1 cellular context compared by ENCODE assay signal in the genomic region with DNA sequence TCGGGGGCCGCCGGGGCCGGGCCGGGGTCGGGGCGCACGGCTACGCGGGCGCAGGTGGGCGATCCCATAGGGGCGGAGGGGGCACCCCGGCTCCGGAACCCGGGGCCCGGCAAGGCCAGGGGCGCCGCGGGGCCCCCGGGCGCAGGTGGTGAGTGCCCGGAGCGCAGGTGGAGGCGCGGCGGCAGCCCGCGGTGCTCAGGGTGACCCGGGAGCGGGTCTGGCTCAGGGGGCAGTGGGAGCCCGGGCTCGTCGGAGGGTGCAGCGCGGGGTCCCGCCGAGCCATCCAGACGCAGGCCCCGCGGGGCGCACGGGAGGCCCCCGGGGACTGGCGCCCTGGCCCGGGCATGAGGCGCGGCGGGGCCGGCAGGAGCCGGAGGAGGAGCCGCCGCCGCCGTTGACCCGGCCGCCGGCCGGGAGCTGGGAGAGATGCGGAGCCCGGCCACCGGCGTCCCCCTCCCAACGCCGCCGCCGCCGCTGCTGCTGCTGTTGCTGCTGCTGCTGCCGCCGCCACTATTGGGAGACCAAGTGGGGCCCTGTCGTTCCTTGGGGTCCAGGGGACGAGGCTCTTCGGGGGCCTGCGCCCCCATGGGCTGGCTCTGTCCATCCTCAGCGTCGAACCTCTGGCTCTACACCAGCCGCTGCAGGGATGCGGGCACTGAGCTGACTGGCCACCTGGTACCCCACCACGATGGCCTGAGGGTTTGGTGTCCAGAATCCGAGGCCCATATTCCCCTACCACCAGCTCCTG.
TF ChIP-seq lines count a peak whose summit lies in the region.

No MANE protein-coding gene starts in this region.

TF ChIP-seq in GM12878, 131 proteins besides CTCF, POLR2A, EP300 and RAD21:
- no peak for TF ChIP-seq PML (IDR thresholded peaks at IDR 0.05; ENCODE audit: low read length)
- TF ChIP-seq, protein P1, sequence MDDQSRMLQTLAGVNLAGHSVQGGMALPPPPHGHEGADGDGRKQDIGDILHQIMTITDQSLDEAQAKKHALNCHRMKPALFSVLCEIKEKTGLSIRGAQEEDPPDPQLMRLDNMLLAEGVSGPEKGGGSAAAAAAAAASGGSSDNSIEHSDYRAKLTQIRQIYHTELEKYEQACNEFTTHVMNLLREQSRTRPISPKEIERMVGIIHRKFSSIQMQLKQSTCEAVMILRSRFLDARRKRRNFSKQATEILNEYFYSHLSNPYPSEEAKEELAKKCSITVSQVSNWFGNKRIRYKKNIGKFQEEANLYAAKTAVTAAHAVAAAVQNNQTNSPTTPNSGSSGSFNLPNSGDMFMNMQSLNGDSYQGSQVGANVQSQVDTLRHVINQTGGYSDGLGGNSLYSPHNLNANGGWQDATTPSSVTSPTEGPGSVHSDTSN (IDR thresholded peaks at IDR 0.05; ENCODE audit: insufficient replicate concordance, low read depth, low read length) = no peak
- TF ChIP-seq SUPT20H (IDR thresholded peaks at IDR 0.05; ENCODE audit: borderline replicate concordance, control insufficient read depth, low read depth, low read length) = no peak
- no peak for TF ChIP-seq STAT1 (conservative IDR thresholded peaks at IDR 0.05)
- TF ChIP-seq IKZF1 (conservative IDR thresholded peaks at IDR 0.05) = 0 out of 2 replicates have a peak, but pooled peaks have one; percentile 18
- TF ChIP-seq SUZ12 (IDR thresholded peaks at IDR 0.05; ENCODE audit: unreplicated experiment) = peak; percentile 82
- TF ChIP-seq BHLHE40 (IDR thresholded peaks at IDR 0.05; ENCODE audit: borderline replicate concordance in 1 of 2, low read depth in 2 of 2, low read length in 1 of 2) = no peak
- TF ChIP-seq SREBF2 (IDR thresholded peaks at IDR 0.05; ENCODE audit: low read length) = no peak
- no peak for TF ChIP-seq TARDBP (IDR thresholded peaks at IDR 0.05; ENCODE audit: borderline replicate concordance)
- no peak for TF ChIP-seq RELA (IDR thresholded peaks at IDR 0.05; ENCODE audit: borderline replicate concordance, partially characterized antibody)
- peak; percentile 33; the same call in 1 of the 2 replicates for TF ChIP-seq GATAD2B (conservative IDR thresholded peaks at IDR 0.05; ENCODE audit: low read depth)
- no peak for TF ChIP-seq NR2C2 (IDR thresholded peaks at IDR 0.05; ENCODE audit: borderline replicate concordance, control insufficient read depth, insufficient read length, low read depth)
- TF ChIP-seq STAT3 (IDR thresholded peaks at IDR 0.05; ENCODE audit: low read depth, low read length) = no peak
- TF ChIP-seq SMARCA5 (IDR thresholded peaks at IDR 0.05) = no peak
- TF ChIP-seq ZBTB40 (IDR thresholded peaks at IDR 0.05; ENCODE audit: borderline replicate concordance) = no peak
